ENCODE assay signal across 17 cellular contexts in genomic region chr7:6631605-6632004, GRCh38. TPM values are rescaled to one million over a fixed set of nuclear protein-coding genes. Genes with fewer than 3 reads are reported as not detected.
DNase-seq lines count a peak whose midpoint lies in the region; ATAC-seq, FAIRE-seq and TF ChIP-seq lines count a peak whose summit lies in the region.
"Had no signal": no experiment of that assay in that cellular context is flagged by ENCODE, and none has a peak within 500 bp of the region (broad histone marks: within the 10 kb centered on the region; RNA-seq: fewer than 3 reads in every experiment).

No MANE protein-coding gene starts in this region.

- ATAC-seq in Panc1 (0 out of 2 replicates have a peak, but pooled peaks have one; percentile 4), esophagus mucosa (peak; percentile 37)
- ATAC-seq: GM23338 had no signal

- no peak overlapping the region for H3K27ac ChIP-seq in Panc1 (ENCODE audit: low read length)

- H3K4me1 ChIP-seq in Panc1 (ENCODE audit: control insufficient read depth, insufficient read depth, low read length), result peaks cover 9% of the 10 kb centered on the region; the same call in 1 of the 2 replicates

- no peaks in the 10 kb centered on the region for H3K9me3 ChIP-seq in Panc1 (ENCODE audit: control insufficient read depth, insufficient read depth, low read depth, low read length)
- H3K9me3 ChIP-seq: SK-N-SH had no signal

- FAIRE-seq in urothelium cell line (lab: Jason Lieb, UNC), result peak; percentile 46

- no peaks in the 10 kb centered on the region for H3K36me3 ChIP-seq in Panc1 (ENCODE audit: control insufficient read depth, insufficient read depth, low read length)

- POLR2A ChIA-PET in Panc1 (lab: Charles Lee), result no interaction called here

- peak; percentile 19 for DNase-seq in stimulated activated CD4-positive, alpha-beta T cell treated with anti-CD3 and anti-CD28 coated beads, Interleukin-1b, Interleukin-23, amount 100 ng/mL, for 48 hours
- no peak for DNase-seq in stimulated activated CD4-positive, alpha-beta T cell treated with anti-CD3 and anti-CD28 coated beads, Interleukin-4, amount 100 ng/mL, for 1 hour
- DNase-seq in Panc1 (ENCODE audit: low read depth, low spot score), result no peak
- DNase-seq in urothelium cell line (ENCODE audit: low spot score), result no peak
- no peak for DNase-seq in pons (ENCODE audit: low spot score)
- no peak for DNase-seq in kidney tubule cell (ENCODE audit: low spot score)
- DNase-seq: CD8-positive, alpha-beta memory T cell; DND-41; GF-D8; NCI-H146; NCI-H2107; NCI-H345; NCI-H526 treated with DMSO at 0.1 percent for 48 hours; Right ventricle myocardium superior; SK-N-SH had no signal

- TF ChIP-seq CTCF in Panc1 (IDR thresholded peaks at IDR 0.05), result no peak

- CTCF ChIA-PET in Panc1 (lab: Charles Lee), result no interaction called here

- in situ Hi-C loops in Panc1 (cut with HindIII; ENCODE audit: low pct_unique_long_range_greater_than_20kb, low sequenced_read_pairs), result loop anchor here (5.0 kb wide), 1 partner anchor 61 kb away; no protein-coding TSS in a partner anchor

- H3K27me3 ChIP-seq in Panc1 (ENCODE audit: control insufficient read depth, insufficient read depth, low read length), result no peaks in the 10 kb centered on the region

- BruUV-seq in Panc1 (replicated peaks; lab: Mats Ljungman, UMichigan), result no TSS peak

- intact Hi-C loops in Panc1 (cut with micrococcal nuclease; ENCODE audit: unreplicated experiment), result no loop called here

- no peak overlapping the region for H3K4me3 ChIP-seq in Panc1 (ENCODE audit: low read depth in 2 of 2, low read length in 2 of 2)
- H3K4me3 ChIP-seq: GM23338 had no signal

RNA-seq across cellular contexts. Expression of gene ZNF316, which starts 5.5 kb away (rescaled TPM):
- 37.8 TPM for total RNA-seq in Panc1 (2021; ENCODE audit: unreplicated experiment)
- 35.1 TPM for polyA plus RNA-seq in Panc1 (2012; ENCODE audit: insufficient read length)
- total RNA-seq in esophagus mucosa, result 10.4 TPM

RNA-seq across cellular contexts. Expression of gene ZNF853, which starts 16.2 kb away (rescaled TPM):
- total RNA-seq in Panc1 (2021; ENCODE audit: unreplicated experiment) (1.4 TPM), esophagus mucosa (0.24 TPM)
- polyA plus RNA-seq in Panc1 (2012; ENCODE audit: insufficient read length), result 2.5 TPM

RNA-seq across cellular contexts. Expression of gene INTS15, which starts 41.8 kb away (rescaled TPM):
- 46.8 TPM for total RNA-seq in Panc1 (2021; ENCODE audit: unreplicated experiment)
- polyA plus RNA-seq in Panc1 (2012; ENCODE audit: insufficient read length), result 59.6 TPM
- 13.7 TPM for total RNA-seq in esophagus mucosa

RNA-seq across cellular contexts. Expression of gene ZDHHC4, which starts 54.4 kb away (rescaled TPM):
- total RNA-seq in Panc1 (2021; ENCODE audit: unreplicated experiment) (113 TPM), esophagus mucosa (23.0 TPM)
- polyA plus RNA-seq in Panc1 (2012; ENCODE audit: insufficient read length), result 110 TPM
